Comparison of ENCODE assay signal across 21 cellular contexts in genomic region chr4:64582492-64582891, GRCh38.
"Had no signal": no experiment of that assay in that cellular context is flagged by ENCODE, and none has a peak within 500 bp of the region (broad histone marks: within the 10 kb centered on the region; RNA-seq: fewer than 3 reads in every experiment).

No MANE protein-coding gene starts in this region.

- H3K4me1 ChIP-seq: left lung, right lobe of liver, tibial nerve had no signal

- ATAC-seq: activated CD4-positive, alpha-beta T cell treated with anti-CD3 and anti-CD28 coated beads for 36 hours; activated CD8-positive, alpha-beta memory T cell treated with anti-CD3 and anti-CD28 coated beads, Interleukin-2, amount 10 ng/mL, durations not matched to agents 7 days and 5 days; activated CD8-positive, alpha-beta T cell treated with anti-CD3 and anti-CD28 coated beads, Interleukin-2, amount 10 ng/mL, durations not matched to agents 7 days and 5 days; activated naive CD4-positive, alpha-beta T cell treated with anti-CD3 and anti-CD28 coated beads, Interleukin-2, amount 50 U/mL, for 72 hours; left lung; mucosa of descending colon; natural killer cell treated with Interleukin-12 subunit alpha and Interleukin-12 subunit beta and Interleukin-15 and Interleukin-18, amount 100 ng/mL, for 72 hours; right lobe of liver; T-helper 17 cell had no signal

- H3K9me3 ChIP-seq: left lung, mucosa of descending colon, neutrophil, right lobe of liver had no signal

- FAIRE-seq: colon, frontal cortex had no signal

- H3K27ac ChIP-seq: left lung, neutrophil, right lobe of liver, tibial nerve had no signal

- DNase-seq: activated CD4-positive, alpha-beta T cell treated with anti-CD3 and anti-CD28 coated beads for 36 hours; activated CD8-positive, alpha-beta memory T cell treated with anti-CD3 and anti-CD28 coated beads, Interleukin-2, amount 10 ng/mL, durations not matched to agents 7 days and 5 days; activated CD8-positive, alpha-beta T cell treated with anti-CD3 and anti-CD28 coated beads, Interleukin-2, amount 10 ng/mL, durations not matched to agents 7 days and 5 days; activated T-cell treated with anti-CD3 and anti-CD28 coated beads, Interleukin-2, amount 50 U/mL, for 48 hours; dermis blood vessel endothelial cell; effector CD8-positive, alpha-beta T cell; kidney glomerular epithelial cell; left lung; mucosa of descending colon; right lobe of liver; stimulated activated CD4-positive, alpha-beta T cell treated with anti-CD3 and anti-CD28 coated beads, Interleukin-2, amount 100 ng/mL, for 48 hours; stimulated activated naive CD4-positive, alpha-beta T cell treated with Interleukin-2 at 50 U/mL for 16 hours; T-helper 17 cell; T1000 had no signal

- H3K4me3 ChIP-seq: left lung, lung, mucosa of descending colon, right lobe of liver, tibial nerve had no signal

- H3K27me3 ChIP-seq: left lung, neutrophil, right lobe of liver, tibial nerve had no signal

- H3K36me3 ChIP-seq: left lung, neutrophil, right lobe of liver, tibial nerve had no signal
